ENCODE assay signal across 12 cellular contexts in genomic region chrX:19624754-19625153, GRCh38.
DNase-seq lines count a peak whose midpoint lies in the region; ATAC-seq lines count a peak whose summit lies in the region.
"Had no signal": no experiment of that assay in that cellular context is flagged by ENCODE, and none has a peak within 500 bp of the region (broad histone marks: within the 10 kb centered on the region; RNA-seq: fewer than 3 reads in every experiment).

No MANE protein-coding gene starts in this region.

- H3K9ac ChIP-seq in Karpas-422 (ENCODE audit: low read length) (no peak overlapping the region), mesenchymal stem cell (ENCODE audit: low read length) (no peak overlapping the region)

- DNase-seq in T-helper 2 cell treated with Interferon-gamma antibody and Interleukin-4, amounts not matched to agents 5 μg/mL and 100 μg/mL, for 36 hours (ENCODE audit: low spot score): no peak
- DNase-seq in T-helper 2 cell: no peak
- no peak for DNase-seq in Karpas-422
- DNase-seq in mesenchymal stem cell: peak; percentile 49
- no peak for DNase-seq in NCI-H748 treated with DMSO at 0.1 percent for 48 hours (lab: John Stamatoyannopoulos, UW)
- DNase-seq in activated effector memory CD4-positive, alpha-beta T cell treated with anti-CD3 and anti-CD28 coated beads, Interleukin-2, amount 50 U/mL, for 16 hours: no peak
- DNase-seq: DMS 273 treated with DMSO at 0.1 percent for 48 hours, endodermal cell, heart right ventricle, NCI-H1105 treated with DMSO at 0.1 percent for 48 hours had no signal

- no peak overlapping the region for H3K18ac ChIP-seq in mesenchymal stem cell (ENCODE audit: low read depth in 1 of 2, low read length in 2 of 2)

- H3K9me3 Mint-ChIP-seq in T-helper 2 cell treated with Interferon-gamma antibody and Interleukin-4, amounts not matched to agents 5 μg/mL and 100 μg/mL, for 36 hours: no peaks in the 10 kb centered on the region
- no peaks in the 10 kb centered on the region for H3K9me3 Mint-ChIP-seq in activated naive CD8-positive, alpha-beta T cell (ENCODE audit: low read depth)

- no peak overlapping the region for H2BK15ac ChIP-seq in mesenchymal stem cell (ENCODE audit: low read depth, poor library complexity, severe bottlenecking)

- H2AK5ac ChIP-seq in mesenchymal stem cell (ENCODE audit: low read length, severe bottlenecking): no peak overlapping the region

- no peaks in the 10 kb centered on the region for H3K36me3 ChIP-seq in Karpas-422 (ENCODE audit: insufficient read depth, low read length)
- H3K36me3 ChIP-seq in mesenchymal stem cell (ENCODE audit: control insufficient read depth in 1 of 2, insufficient read depth in 2 of 2, low read depth in 1 of 2, low read length in 2 of 2): peaks cover 0 to 4% of the 10 kb centered on the region in 2 experiments
- H3K36me3 ChIP-seq: heart right ventricle had no signal

- H3K27me3 ChIP-seq in Karpas-422 (ENCODE audit: low read length) (no peaks in the 10 kb centered on the region), mesenchymal stem cell (ENCODE audit: control insufficient read depth in 1 of 2, insufficient read depth in 1 of 2, low read length in 2 of 2) (no peaks in the 10 kb centered on the region)
- H3K27me3 ChIP-seq: heart right ventricle had no signal

- H3K27me3 Mint-ChIP-seq in T-helper 2 cell treated with Interferon-gamma antibody and Interleukin-4, amounts not matched to agents 5 μg/mL and 100 μg/mL, for 36 hours (ENCODE audit: low read depth): no peaks in the 10 kb centered on the region
- no peaks in the 10 kb centered on the region for H3K27me3 Mint-ChIP-seq in activated naive CD8-positive, alpha-beta T cell

- H3K4me1 Mint-ChIP-seq in T-helper 2 cell treated with Interferon-gamma antibody and Interleukin-4, amounts not matched to agents 5 μg/mL and 100 μg/mL, for 36 hours (ENCODE audit: low read depth): peaks cover 34% of the 10 kb centered on the region
- peaks cover 53% of the 10 kb centered on the region for H3K4me1 Mint-ChIP-seq in activated naive CD8-positive, alpha-beta T cell (ENCODE audit: low read depth)
- H3K4me1 Mint-ChIP-seq: endodermal cell had no signal

- H3K79me1 ChIP-seq in mesenchymal stem cell (replicated peaks; ENCODE audit: low read length, poor library complexity, severe bottlenecking): peaks cover 10% of the 10 kb centered on the region

- H2AFZ ChIP-seq in Karpas-422 (ENCODE audit: low read length) (no peak overlapping the region), mesenchymal stem cell (ENCODE audit: low read depth, low read length) (no peak overlapping the region)

- no peak overlapping the region for H4K91ac ChIP-seq in mesenchymal stem cell (ENCODE audit: low read length)

- H2BK120ac ChIP-seq in mesenchymal stem cell (ENCODE audit: low read depth, low read length): no peak overlapping the region

- no peaks in the 10 kb centered on the region for H4K20me1 ChIP-seq in Karpas-422 (ENCODE audit: insufficient read depth, low read depth, low read length)

- no peak overlapping the region for H3K14ac ChIP-seq in mesenchymal stem cell (ENCODE audit: low read length in 2 of 2)

- H3K4me1 ChIP-seq in Karpas-422 (ENCODE audit: low read length): peaks cover 15% of the 10 kb centered on the region
- peaks cover 9% of the 10 kb centered on the region for H3K4me1 ChIP-seq in mesenchymal stem cell (ENCODE audit: control insufficient read depth, insufficient read depth, low read depth, low read length)

- WGBS in mesenchymal stem cell: 47% methylated on average over 3 of the region's 3 CpGs

- peaks cover 22% of the 10 kb centered on the region for H3K36me3 Mint-ChIP-seq in T-helper 2 cell treated with Interferon-gamma antibody and Interleukin-4, amounts not matched to agents 5 μg/mL and 100 μg/mL, for 36 hours (ENCODE audit: low read depth)
- peaks cover 3% of the 10 kb centered on the region for H3K36me3 Mint-ChIP-seq in activated naive CD8-positive, alpha-beta T cell

- no peak overlapping the region for H2BK5ac ChIP-seq in mesenchymal stem cell (ENCODE audit: low read depth, low read length, poor library complexity, severe bottlenecking)

- no peak overlapping the region for H3K4ac ChIP-seq in mesenchymal stem cell (ENCODE audit: low read depth in 1 of 2, low read length in 2 of 2)

- H3K9me3 ChIP-seq in Karpas-422 (ENCODE audit: low read length) (no peaks in the 10 kb centered on the region), mesenchymal stem cell (ENCODE audit: control insufficient read depth, low read length) (no peaks in the 10 kb centered on the region)
- H3K9me3 ChIP-seq: heart right ventricle had no signal

- H3K27ac ChIP-seq in Karpas-422 (ENCODE audit: low read length) (peak overlapping the region; percentile 36), mesenchymal stem cell (ENCODE audit: low read length, poor library complexity, severe bottlenecking) (no peak overlapping the region)

- H3K4me2 ChIP-seq in Karpas-422 (ENCODE audit: low read depth, low read length, poor library complexity, severe bottlenecking): no peak overlapping the region
- H3K4me2 ChIP-seq in mesenchymal stem cell (ENCODE audit: low read length, poor library complexity, severe bottlenecking): no peak overlapping the region

- H3K23ac ChIP-seq in mesenchymal stem cell (ENCODE audit: low read length in 2 of 2): no peak overlapping the region

- H3K4me3 ChIP-seq in Karpas-422 (ENCODE audit: low read length): no peak overlapping the region
- no peak overlapping the region for H3K4me3 ChIP-seq in mesenchymal stem cell (ENCODE audit: insufficient read depth in 1 of 2, low read depth in 1 of 2, low read length in 2 of 2)
- H3K4me3 ChIP-seq: heart right ventricle had no signal

- H2BK12ac ChIP-seq in mesenchymal stem cell (ENCODE audit: low read length in 2 of 2): no peak overlapping the region

- H3K9me2 ChIP-seq in Karpas-422 (replicated peaks; ENCODE audit: insufficient read depth, low read length): no peaks in the 10 kb centered on the region

- peaks cover 10% of the 10 kb centered on the region; the same call in 1 of the 2 replicates for H3K79me2 ChIP-seq in Karpas-422 (ENCODE audit: low read length)

- H3K27ac Mint-ChIP-seq in T-helper 2 cell treated with Interferon-gamma antibody and Interleukin-4, amounts not matched to agents 5 μg/mL and 100 μg/mL, for 36 hours: peak overlapping the region; percentile 83
- peak overlapping the region; percentile 91 for H3K27ac Mint-ChIP-seq in activated naive CD8-positive, alpha-beta T cell
- H3K27ac Mint-ChIP-seq: endodermal cell had no signal

- peak overlapping the region; percentile 70 for H3K4me3 Mint-ChIP-seq in T-helper 2 cell treated with Interferon-gamma antibody and Interleukin-4, amounts not matched to agents 5 μg/mL and 100 μg/mL, for 36 hours
- peak overlapping the region; percentile 31 for H3K4me3 Mint-ChIP-seq in activated naive CD8-positive, alpha-beta T cell
- H3K4me3 Mint-ChIP-seq: endodermal cell had no signal

- no peak for ATAC-seq in HG02678 (IDR thresholded peaks at IDR 0.05; ENCODE audit: unreplicated experiment)

- H4K8ac ChIP-seq in mesenchymal stem cell (ENCODE audit: low read length): no peak overlapping the region
